Comparison of ENCODE assay signal across 8 cellular contexts in genomic region chr2:43106767-43107527, GRCh38.
DNase-seq lines count a peak whose midpoint lies in the region; ATAC-seq and TF ChIP-seq lines count a peak whose summit lies in the region.

No MANE protein-coding gene starts in this region.

- WGBS in psoas muscle, 3 donors, result 61 to 70% (median 61%) methylated on average over 9 of the region's 9 CpGs

- ATAC-seq in GM18861 (IDR thresholded peaks at IDR 0.05; ENCODE audit: unreplicated experiment) (peak; percentile 70), psoas muscle (no peak), HG03439 (IDR thresholded peaks at IDR 0.05; ENCODE audit: unreplicated experiment) (no peak)

- H3K4me2 ChIP-seq in OCI-LY3 (ENCODE audit: low read length), result peak overlapping the region; percentile 42

- peak; percentile 78 for DNase-seq in globus pallidus (ENCODE audit: low spot score)
- no peak for DNase-seq in psoas muscle
- DNase-seq in NCI-H510A treated with DMSO at 0.1 percent for 48 hours (lab: John Stamatoyannopoulos, UW), result no peak
- DNase-seq in A172 (ENCODE audit: low spot score), result no peak
- DNase-seq in HT-29 (ENCODE audit: low spot score), result no peak

- H2AFZ ChIP-seq in OCI-LY3 (ENCODE audit: low read depth, low read length), result no peak overlapping the region

- TF ChIP-seq CTCF in OCI-LY3 (IDR thresholded peaks at IDR 0.05; ENCODE audit: low read depth, low read length) (no peak), psoas muscle (IDR thresholded peaks at IDR 0.05) (no peak)

- H3K4me3 ChIP-seq in OCI-LY3 (ENCODE audit: low read length) (no peak overlapping the region), psoas muscle (no peak overlapping the region)

- H3K27ac ChIP-seq in OCI-LY3 (ENCODE audit: low read length) (peak overlapping the region; percentile 66), psoas muscle (peak overlapping the region; percentile 23)

- H4K20me1 ChIP-seq in OCI-LY3 (ENCODE audit: insufficient read depth, low read length), result no peaks in the 10 kb centered on the region

- H3K27me3 ChIP-seq in OCI-LY3 (ENCODE audit: low read depth, low read length) (no peaks in the 10 kb centered on the region), psoas muscle (ENCODE audit: insufficient read depth in 3 of 3, low read length in 2 of 3) (no peaks in the 10 kb centered on the region)

- no peaks in the 10 kb centered on the region for H3K79me2 ChIP-seq in OCI-LY3 (ENCODE audit: low read length)

- H3K4me1 ChIP-seq in OCI-LY3 (ENCODE audit: low read length) (peaks cover 60% of the 10 kb centered on the region), psoas muscle (peaks cover 5% of the 10 kb centered on the region)

- H3K9me3 ChIP-seq in OCI-LY3 (ENCODE audit: insufficient read depth, low read length), result no peaks in the 10 kb centered on the region
- no peaks in the 10 kb centered on the region for H3K9me3 ChIP-seq in psoas muscle

- H3K9ac ChIP-seq in OCI-LY3 (ENCODE audit: low read length), result peak overlapping the region; percentile 49; the same call in 1 of the 2 replicates

- H3K36me3 ChIP-seq in OCI-LY3 (replicated peaks; ENCODE audit: low read depth, low read length), result no peaks in the 10 kb centered on the region
- H3K36me3 ChIP-seq in psoas muscle (ENCODE audit: insufficient read depth in 1 of 2, low read depth in 1 of 2), result no peaks in the 10 kb centered on the region

- intact Hi-C loops in psoas muscle (cut with DNase I), result loop anchor here in 1 of 2 donors (5.0 kb wide), 1 partner anchor 80 kb away; no protein-coding TSS in a partner anchor
